ENCODE assay signal across 10 cellular contexts in genomic region chr2:228181098-228182019, GRCh38. TPM values are rescaled to one million over a fixed set of nuclear protein-coding genes. Genes with fewer than 3 reads are reported as not detected.
DNase-seq lines count a peak whose midpoint lies in the region; TF ChIP-seq lines count a peak whose summit lies in the region.
"Had no signal": no experiment of that assay in that cellular context is flagged by ENCODE, and none has a peak within 500 bp of the region (broad histone marks: within the 10 kb centered on the region; RNA-seq: fewer than 3 reads in every experiment).

SPHKAP (minus strand) TSS chr2:228181687; CDS start chr2:228181598, 89 bp downstream.

- H3K4me3 ChIP-seq in astrocyte of the cerebellum (ENCODE audit: low read depth, low read length) = peak within 1 kb of the TSS; percentile 23
- peak within 1 kb of the TSS; percentile 37; the same call in 1 of the 2 replicates for H3K4me3 ChIP-seq in iPS DF 6.9 (ENCODE audit: low read length)
- H3K4me3 ChIP-seq in skeletal muscle tissue (ENCODE audit: low read length in 3 of 3) = no peak within 1 kb of the TSS
- no peak within 1 kb of the TSS for H3K4me3 ChIP-seq in SJCRH30

- no peak for TF ChIP-seq CTCF in astrocyte of the cerebellum (IDR thresholded peaks at IDR 0.05; ENCODE audit: low read depth, low read length, missing control alignments)

- H3K36me3 ChIP-seq in iPS DF 6.9 (ENCODE audit: control insufficient read depth, insufficient read depth, low read length) (no peaks in the 10 kb centered on the region), skeletal muscle tissue (ENCODE audit: control insufficient read depth in 3 of 3, insufficient read depth in 3 of 3, low read length in 3 of 3) (no peaks in the 10 kb centered on the region), SJCRH30 (no peaks in the 10 kb centered on the region)

- no peak within 1 kb of the TSS for H3K27ac ChIP-seq in iPS DF 6.9 (ENCODE audit: low read length)
- no peak within 1 kb of the TSS for H3K27ac ChIP-seq in skeletal muscle tissue (ENCODE audit: low read depth, low read length)
- H3K27ac ChIP-seq in SJCRH30 = no peak within 1 kb of the TSS
- H3K27ac ChIP-seq: 22Rv1 had no signal

- no CpG with 5 or more reads among the region's 56 CpGs for WGBS in iPS DF 6.9 (ENCODE audit: insufficient coverage, insufficient read length)

- no peaks in the 10 kb centered on the region; the same call in 1 of the 2 replicates for H3K9me3 ChIP-seq in iPS DF 6.9 (ENCODE audit: control insufficient read depth, insufficient read depth, low read length)
- H3K9me3 ChIP-seq in skeletal muscle tissue (ENCODE audit: control insufficient read depth in 3 of 3, low read length in 3 of 3) = peaks cover 0 to 4% (median 2%) of the 10 kb centered on the region in 3 donors
- no peaks in the 10 kb centered on the region for H3K9me3 ChIP-seq in SJCRH30 (replicated peaks)

- H3K9ac ChIP-seq in skeletal muscle tissue (ENCODE audit: low read depth in 1 of 3, low read length in 3 of 3) = no peak within 1 kb of the TSS

- DNase-seq in DMS 273 (lab: John Stamatoyannopoulos, UW; ENCODE audit: unreplicated experiment) (peak; percentile 15), DMS 273 treated with DMSO at 0.1 percent for 48 hours (lab: John Stamatoyannopoulos, UW) (no peak), astrocyte of the cerebellum (ENCODE audit: low read depth) (no peak), iPS DF 6.9 (ENCODE audit: low read depth, low spot score) (peak; percentile 9), NCI-H2227 (lab: John Stamatoyannopoulos, UW; ENCODE audit: unreplicated experiment) (no peak), SJCRH30 (no peak), 8988T (no peak)
- DNase-seq: T-helper 9 cell had no signal

- H3K4me1 ChIP-seq in iPS DF 6.9 (ENCODE audit: control insufficient read depth, insufficient read depth, low read length) (no peaks in the 10 kb centered on the region), skeletal muscle tissue (ENCODE audit: control insufficient read depth in 3 of 3, insufficient read depth in 3 of 3, low read length in 3 of 3) (no peaks in the 10 kb centered on the region), SJCRH30 (no peaks in the 10 kb centered on the region)

- in situ Hi-C loops in astrocyte of the cerebellum (cut with HindIII; ENCODE audit: low sequenced_read_pairs) = no loop called here

- peaks cover 18% of the 10 kb centered on the region for H3K27me3 ChIP-seq in iPS DF 6.9 (ENCODE audit: control insufficient read depth, insufficient read depth, low read length)
- H3K27me3 ChIP-seq in skeletal muscle tissue (ENCODE audit: control insufficient read depth in 3 of 3, insufficient read depth in 3 of 3, low read length in 3 of 3) = peaks cover 5 to 19% (median 10%) of the 10 kb centered on the region in 3 donors
- no peaks in the 10 kb centered on the region for H3K27me3 ChIP-seq in SJCRH30

RNA-seq across cellular contexts. Expression of gene SPHKAP, which starts in this region (rescaled TPM):
- total RNA-seq in skeletal muscle tissue = 49.6 TPM
- 0.03 and 0.04 TPM in 2 replicates for total RNA-seq in SJCRH30 (2014; rRNA removed; shearing (Covaris generic))

Comparison
In these comparisons a context has a peak if more than half of its experiments do, and no peak if none do; other contexts are left out.
1. RNA of gene SPHKAP (total RNA-seq): 49.6 TPM in skeletal muscle tissue (single experiment); 0.03 to 0.04 TPM in SJCRH30; every median in the first group is over 10 times any median in the second.
2. DNase-seq: peak in DMS 273 (single experiment) and iPS DF 6.9 (single experiment); none in DMS 273 treated with DMSO at 0.1 percent for 48 hours (single experiment), astrocyte of the cerebellum (single experiment), NCI-H2227 (single experiment), SJCRH30 (0 of 2) and 8988T (single experiment).
3. H3K4me3 ChIP-seq: peak in astrocyte of the cerebellum (single experiment) and iPS DF 6.9 (single experiment); none in skeletal muscle tissue (0 of 3) and SJCRH30 (single experiment).